ENCODE assay signal across 9 cellular contexts in the genomic region with DNA sequence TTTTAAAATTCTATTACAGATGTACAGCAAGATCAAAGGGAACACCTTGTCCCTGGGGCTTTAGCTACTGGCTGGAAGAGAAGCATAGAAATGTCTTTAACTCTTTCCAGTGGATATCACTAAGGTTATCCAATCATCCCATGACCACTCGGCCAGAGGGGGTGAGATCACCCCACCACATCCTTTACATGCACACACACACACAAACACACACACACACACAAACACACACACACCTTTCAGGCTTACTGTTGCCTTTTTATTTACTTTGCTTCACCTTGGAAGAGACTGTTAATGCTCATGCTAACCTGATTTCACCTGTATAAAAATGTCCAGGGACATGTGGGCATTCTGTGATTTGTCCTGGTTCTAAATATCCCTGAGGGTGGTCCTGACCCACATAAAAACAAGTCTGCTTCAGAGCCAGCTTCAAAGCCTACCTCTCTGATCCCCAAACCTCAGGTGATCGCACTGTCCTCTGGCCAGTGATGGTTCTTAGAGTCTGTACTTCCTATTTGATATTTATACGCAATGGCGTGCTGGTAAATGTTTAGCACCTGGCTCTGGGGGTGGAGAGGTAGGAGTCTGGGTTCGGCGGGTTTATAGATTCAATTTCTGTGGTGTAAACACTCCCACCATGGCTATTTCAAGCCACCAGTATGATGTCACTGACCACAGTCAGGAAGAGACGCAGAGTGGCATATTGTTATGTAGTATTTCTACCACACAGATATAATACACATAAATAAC.
DNase-seq lines count a peak whose midpoint lies in the region; ATAC-seq, FAIRE-seq and TF ChIP-seq lines count a peak whose summit lies in the region.
"Had no signal": no experiment of that assay in that cellular context is flagged by ENCODE, and none has a peak within 500 bp of the region (broad histone marks: within the 10 kb centered on the region; RNA-seq: fewer than 3 reads in every experiment).

No MANE protein-coding gene starts in this region.

- peaks cover 8% of the 10 kb centered on the region for H3K4me1 ChIP-seq in hepatocyte (ENCODE audit: insufficient read depth)
- peaks cover 6% of the 10 kb centered on the region for H3K4me1 ChIP-seq in suprapubic skin
- no peaks in the 10 kb centered on the region for H3K4me1 ChIP-seq in sigmoid colon

- ATAC-seq in GM21447 (IDR thresholded peaks at IDR 0.05; ENCODE audit: unreplicated experiment) (peak; percentile 97), HG03378 (IDR thresholded peaks at IDR 0.05; ENCODE audit: unreplicated experiment) (peak; percentile 93)

- no peaks in the 10 kb centered on the region for H3K79me2 ChIP-seq in hepatocyte

- intact Hi-C loops in sigmoid colon (cut with DNase I): no loop called here

- H3K36me3 ChIP-seq in hepatocyte (replicated peaks; ENCODE audit: insufficient read depth, low read depth) (no peaks in the 10 kb centered on the region), suprapubic skin (no peaks in the 10 kb centered on the region), sigmoid colon (no peaks in the 10 kb centered on the region)

- DNase-seq in GM18507 (ENCODE audit: extremely low spot score, insufficient read length, low read depth) (peak; percentile 25), hepatocyte (ENCODE audit: low spot score) (no peak), suprapubic skin (ENCODE audit: low spot score in 2 of 2) (no peak), sigmoid colon (no peak), inferior parietal cortex (ENCODE audit: extremely low spot score) (no peak)
- DNase-seq in stimulated activated CD4-positive, alpha-beta T cell treated with anti-CD3 and anti-CD28 coated beads, Interleukin-12 subunit alpha, Interleukin-12 subunit beta, amount 100 ng/mL, for 4 hours: no peak
- DNase-seq: stimulated activated CD4-positive, alpha-beta T cell treated with anti-CD3 and anti-CD28 coated beads, Interleukin-15, amount 100 ng/mL, for 24 hours had no signal

- H3K27me3 ChIP-seq in hepatocyte: no peaks in the 10 kb centered on the region
- no peaks in the 10 kb centered on the region for H3K27me3 ChIP-seq in suprapubic skin
- H3K27me3 ChIP-seq in sigmoid colon: no peaks in the 10 kb centered on the region

- no peaks in the 10 kb centered on the region for H4K20me1 ChIP-seq in hepatocyte (ENCODE audit: insufficient read depth, poor library complexity, severe bottlenecking)

- TF ChIP-seq POLR2A in suprapubic skin (IDR thresholded peaks at IDR 0.05): no peak
- no peak for TF ChIP-seq POLR2A in sigmoid colon (IDR thresholded peaks at IDR 0.05)

- no peaks in the 10 kb centered on the region for H3K9me2 ChIP-seq in hepatocyte (replicated peaks; ENCODE audit: insufficient read depth)

- H3K27ac ChIP-seq in hepatocyte: peak overlapping the region; percentile 30
- no peak overlapping the region for H3K27ac ChIP-seq in suprapubic skin
- H3K27ac ChIP-seq in sigmoid colon: no peak overlapping the region

- H3K4me2 ChIP-seq in hepatocyte: no peak overlapping the region

- TF ChIP-seq CTCF in hepatocyte (IDR thresholded peaks at IDR 0.05; ENCODE audit: poor library complexity) (no peak), suprapubic skin (IDR thresholded peaks at IDR 0.05) (no peak), sigmoid colon (IDR thresholded peaks at IDR 0.05) (no peak)

- 74% methylated on average over 7 of the region's 7 CpGs for WGBS in hepatocyte (ENCODE audit: low lambda C conversion rate, missing lambda C conversion rate)
- 85% methylated on average over 7 of the region's 7 CpGs for WGBS in suprapubic skin
- WGBS in sigmoid colon, 2 donors: 48 to 59% methylated on average over 7 of the region's 7 CpGs

- H2AFZ ChIP-seq in hepatocyte: no peak overlapping the region

- FAIRE-seq in GM18507 (lab: Jason Lieb, UNC): peak; percentile 86

- H3K4me3 ChIP-seq in hepatocyte (no peak overlapping the region), suprapubic skin (no peak overlapping the region), sigmoid colon (no peak overlapping the region)

- H3K9me3 ChIP-seq in hepatocyte (ENCODE audit: low read depth) (no peaks in the 10 kb centered on the region), suprapubic skin (no peaks in the 10 kb centered on the region), sigmoid colon (no peaks in the 10 kb centered on the region)

- TF ChIP-seq EP300 in suprapubic skin (IDR thresholded peaks at IDR 0.05) (no peak), sigmoid colon (IDR thresholded peaks at IDR 0.05) (no peak)
